Comparison of ENCODE assay signal across 25 cellular contexts in genomic region chr12:41254546-41254945, GRCh38.
"Had no signal": no experiment of that assay in that cellular context is flagged by ENCODE, and none has a peak within 500 bp of the region (broad histone marks: within the 10 kb centered on the region; RNA-seq: fewer than 3 reads in every experiment).

No MANE protein-coding gene starts in this region.

- ATAC-seq: activated CD8-positive, alpha-beta memory T cell treated with anti-CD3 and anti-CD28 coated beads, Interleukin-2, amount 10 ng/mL, durations not matched to agents 7 days and 5 days; activated CD8-positive, alpha-beta T cell treated with anti-CD3 and anti-CD28 coated beads for 36 hours; activated naive CD8-positive, alpha-beta T cell treated with anti-CD3 and anti-CD28 coated beads, Interleukin-2, amount 50 U/mL, for 24 hours; heart right ventricle; right lobe of liver; stimulated activated naive B cell treated with anti-CD40 and anti-IgM and Interleukin-4, amounts not matched to agents 10 μg/mL and 1 μg/mL and 100 μg/mL, for 72 hours had no signal

- DNase-seq: activated CD4-positive, alpha-beta T cell treated with anti-CD3 and anti-CD28 coated beads, Interleukin-2, amount 10 ng/mL, durations not matched to agents 7 days and 5 days; activated CD4-positive, CD25-positive, alpha-beta regulatory T cell treated with anti-CD3 and anti-CD28 coated beads, Interleukin-2, amount 50 U/mL, for 72 hours; activated CD8-positive, alpha-beta memory T cell treated with anti-CD3 and anti-CD28 coated beads, Interleukin-2, amount 10 ng/mL, durations not matched to agents 7 days and 5 days; activated CD8-positive, alpha-beta T cell treated with anti-CD3 and anti-CD28 coated beads for 36 hours; activated gamma-delta T cell; activated naive CD4-positive, alpha-beta T cell treated with anti-CD3 and anti-CD28 coated beads, Interleukin-2, amount 50 U/mL, for 16 hours; activated naive CD8-positive, alpha-beta T cell treated with anti-CD3 and anti-CD28 coated beads, Interleukin-2, amount 50 U/mL, for 24 hours; activated T-cell treated with anti-CD3 and anti-CD28 coated beads for 4 hours; aorta; brain microvascular endothelial cell; central memory CD4-positive, alpha-beta T cell; effector memory CD4-positive, alpha-beta T cell; esophagus squamous epithelium; heart right ventricle; naive B cell; nucleus accumbens; right lobe of liver; stimulated activated CD4-positive, alpha-beta T cell treated with anti-CD3 and anti-CD28 coated beads, Interleukin-2, amount 100 ng/mL, for 48 hours; stimulated activated CD8-positive, alpha-beta memory T cell treated with anti-CD3 and anti-CD28 coated beads, Interleukin-4, amount 100 ng/mL, for 48 hours; stimulated activated naive B cell treated with anti-CD40 and anti-IgM and Interleukin-4, amounts not matched to agents 10 μg/mL and 1 μg/mL and 100 μg/mL, for 72 hours; testis; trophoblast cell; WERI-Rb-1 had no signal

- H3K4me3 ChIP-seq: esophagus squamous epithelium, heart right ventricle, right lobe of liver, skin epidermis, testis, vagina had no signal
